ENCODE assay signal across 8 cellular contexts in genomic region chr6:41942045-41942851, GRCh38. TPM values are rescaled to one million over a fixed set of nuclear protein-coding genes. Genes with fewer than 3 reads are reported as not detected.
A peak's percentile ranks its signal among the peaks of the same experiment; 100 is the strongest.
DNase-seq lines count a peak whose midpoint lies in the region; ATAC-seq and TF ChIP-seq lines count a peak whose summit lies in the region.

No MANE protein-coding gene starts in this region.

- no peaks in the 10 kb centered on the region for H3K27me3 ChIP-seq in CD8-positive, alpha-beta T cell (ENCODE audit: insufficient read depth, low read length)
- H3K27me3 ChIP-seq in iPS DF 6.9 (ENCODE audit: control insufficient read depth, insufficient read depth, low read length): no peaks in the 10 kb centered on the region

- no peaks in the 10 kb centered on the region for H3K9me3 Mint-ChIP-seq in CD8-positive, alpha-beta T cell
- no peaks in the 10 kb centered on the region for H3K9me3 Mint-ChIP-seq in activated T-helper 1 cell treated with anti-CD3 and anti-CD28 coated beads, Interleukin-12 subunit alpha, Interleukin-12 subunit beta, Interleukin-2, Interleukin-4 antibody, amounts not matched to agents 30 ng/mL and 10 ng/mL and 1 ng/mL, durations not matched to agents 14 hours and 24 hours and 36 hours

- ATAC-seq in CD8-positive, alpha-beta T cell: peak; percentile 32
- ATAC-seq in HG03066 (IDR thresholded peaks at IDR 0.05; ENCODE audit: low read depth, unreplicated experiment) (peak; percentile 6), HG02981 (IDR thresholded peaks at IDR 0.05; ENCODE audit: unreplicated experiment) (no peak)

- H3K36me3 Mint-ChIP-seq in CD8-positive, alpha-beta T cell: peaks cover 22% of the 10 kb centered on the region
- peaks cover 25% of the 10 kb centered on the region for H3K36me3 Mint-ChIP-seq in activated T-helper 1 cell treated with anti-CD3 and anti-CD28 coated beads, Interleukin-12 subunit alpha, Interleukin-12 subunit beta, Interleukin-2, Interleukin-4 antibody, amounts not matched to agents 30 ng/mL and 10 ng/mL and 1 ng/mL, durations not matched to agents 14 hours and 24 hours and 36 hours (ENCODE audit: low read depth)

- no peaks in the 10 kb centered on the region for H3K36me3 ChIP-seq in CD8-positive, alpha-beta T cell (ENCODE audit: insufficient read depth, low read length)
- H3K36me3 ChIP-seq in iPS DF 6.9 (ENCODE audit: control insufficient read depth, insufficient read depth, low read length): no peaks in the 10 kb centered on the region

- H3K9me3 ChIP-seq in CD8-positive, alpha-beta T cell (ENCODE audit: low read length): no peaks in the 10 kb centered on the region
- H3K9me3 ChIP-seq in iPS DF 6.9 (ENCODE audit: control insufficient read depth, insufficient read depth, low read length): no peaks in the 10 kb centered on the region

- CTCF ChIA-PET in CD8-positive, alpha-beta T cell (lab: Charles Lee): interaction anchor here (0.8 to 10.7 kb wide), 4 partner anchors 8 to 103 kb away, joined by 3 to 184 read pairs (median 5); partner anchors contain the start of genes BYSL, MED20 and TAF8

- no peak for TF ChIP-seq CTCF in CD8-positive, alpha-beta T cell (IDR thresholded peaks at IDR 0.05)
- TF ChIP-seq CTCF in GM10266 (IDR thresholded peaks at IDR 0.05; ENCODE audit: control insufficient read depth, insufficient read depth, low read depth, missing control alignments): no peak

- H3K27me3 Mint-ChIP-seq in CD8-positive, alpha-beta T cell (ENCODE audit: low read depth): no peaks in the 10 kb centered on the region
- H3K27me3 Mint-ChIP-seq in activated T-helper 1 cell treated with anti-CD3 and anti-CD28 coated beads, Interleukin-12 subunit alpha, Interleukin-12 subunit beta, Interleukin-2, Interleukin-4 antibody, amounts not matched to agents 30 ng/mL and 10 ng/mL and 1 ng/mL, durations not matched to agents 14 hours and 24 hours and 36 hours (ENCODE audit: insufficient read depth): no peaks in the 10 kb centered on the region

- peaks cover 59% of the 10 kb centered on the region for H3K4me1 Mint-ChIP-seq in CD8-positive, alpha-beta T cell (ENCODE audit: low read depth)
- peaks cover 37% of the 10 kb centered on the region for H3K4me1 Mint-ChIP-seq in activated T-helper 1 cell treated with anti-CD3 and anti-CD28 coated beads, Interleukin-12 subunit alpha, Interleukin-12 subunit beta, Interleukin-2, Interleukin-4 antibody, amounts not matched to agents 30 ng/mL and 10 ng/mL and 1 ng/mL, durations not matched to agents 14 hours and 24 hours and 36 hours (ENCODE audit: low read depth)

- peak in 2 of 7 experiments; percentile 37 to 40 for DNase-seq in CD8-positive, alpha-beta T cell
- DNase-seq in activated T-helper 1 cell treated with anti-CD3 and anti-CD28 coated beads, Interleukin-12 subunit alpha, Interleukin-12 subunit beta, Interleukin-2, Interleukin-4 antibody, amounts not matched to agents 30 ng/mL and 10 ng/mL and 1 ng/mL, durations not matched to agents 14 hours and 24 hours and 36 hours (ENCODE audit: low spot score): no peak
- DNase-seq in iPS DF 6.9 (ENCODE audit: low read depth, low spot score) (no peak), NCI-H524 (lab: John Stamatoyannopoulos, UW) (no peak), GM10266 (ENCODE audit: extremely low spot score) (no peak)
- peak; percentile 54 for DNase-seq in stimulated activated CD8-positive, alpha-beta memory T cell treated with anti-CD3 and anti-CD28 coated beads, Interleukin-4, amount 100 ng/mL, for 48 hours

- peak overlapping the region; percentile 88 for H3K27ac Mint-ChIP-seq in CD8-positive, alpha-beta T cell
- H3K27ac Mint-ChIP-seq in activated T-helper 1 cell treated with anti-CD3 and anti-CD28 coated beads, Interleukin-12 subunit alpha, Interleukin-12 subunit beta, Interleukin-2, Interleukin-4 antibody, amounts not matched to agents 30 ng/mL and 10 ng/mL and 1 ng/mL, durations not matched to agents 14 hours and 24 hours and 36 hours: peak overlapping the region; percentile 90

- no CpG with 5 or more reads among the region's 21 CpGs for WGBS in iPS DF 6.9 (ENCODE audit: insufficient coverage, insufficient read length)

- peak overlapping the region; percentile 45 for H3K27ac ChIP-seq in CD8-positive, alpha-beta T cell (ENCODE audit: low read depth, low read length)
- no peak overlapping the region for H3K27ac ChIP-seq in iPS DF 6.9 (ENCODE audit: low read length)

- POLR2A ChIA-PET in CD8-positive, alpha-beta T cell (lab: Charles Lee): interaction anchor here (0.7 to 8.6 kb wide), 7 partner anchors 49 to 125 kb away, joined by 3 to 58 read pairs (median 3); partner anchors contain the start of gene TAF8

- H3K4me3 Mint-ChIP-seq in CD8-positive, alpha-beta T cell: peak overlapping the region; percentile 84
- peak overlapping the region; percentile 86 for H3K4me3 Mint-ChIP-seq in activated T-helper 1 cell treated with anti-CD3 and anti-CD28 coated beads, Interleukin-12 subunit alpha, Interleukin-12 subunit beta, Interleukin-2, Interleukin-4 antibody, amounts not matched to agents 30 ng/mL and 10 ng/mL and 1 ng/mL, durations not matched to agents 14 hours and 24 hours and 36 hours

- peaks cover 56% of the 10 kb centered on the region for H3K4me1 ChIP-seq in CD8-positive, alpha-beta T cell (ENCODE audit: insufficient read depth, low read length)
- peaks cover 14% of the 10 kb centered on the region for H3K4me1 ChIP-seq in iPS DF 6.9 (ENCODE audit: control insufficient read depth, insufficient read depth, low read length)

- intact Hi-C loops in CD8-positive, alpha-beta T cell (cut with DNase I, micrococcal nuclease): loop anchor here (1.0 to 5.0 kb wide), 3 partner anchors 19 to 97 kb away; no protein-coding TSS in a partner anchor
- intact Hi-C loops in activated T-helper 1 cell treated with anti-CD3 and anti-CD28 coated beads, Interleukin-12 subunit alpha, Interleukin-12 subunit beta, Interleukin-2, Interleukin-4 antibody, amounts not matched to agents 30 ng/mL and 10 ng/mL and 1 ng/mL, durations not matched to agents 14 hours and 24 hours and 36 hours (cut with micrococcal nuclease): loop anchor here (1.0 to 5.0 kb wide), 3 partner anchors 16 to 870 kb away; partner anchors contain the start of genes NFYA and OARD1

- H3K4me3 ChIP-seq in CD8-positive, alpha-beta T cell (ENCODE audit: low read depth, low read length): peak overlapping the region; percentile 51
- H3K4me3 ChIP-seq in iPS DF 6.9 (ENCODE audit: low read length): peak overlapping the region; percentile 71

RNA-seq across cellular contexts. Expression of gene CCND3, which starts 0.6 kb away (rescaled TPM):
- 100 to 1,000 TPM; 129 to 135 TPM for total RNA-seq in CD8-positive, alpha-beta T cell
- 351 and 356 TPM in 2 replicates for total RNA-seq in activated T-helper 1 cell treated with anti-CD3 and anti-CD28 coated beads, Interleukin-12 subunit alpha, Interleukin-12 subunit beta, Interleukin-2, Interleukin-4 antibody, amounts not matched to agents 30 ng/mL and 10 ng/mL and 1 ng/mL, durations not matched to agents 14 hours and 24 hours and 36 hours

RNA-seq across cellular contexts. Expression of gene BYSL, which starts 20.9 kb away (rescaled TPM):
- 1 to 10 TPM; 3.2 to 6.2 TPM for total RNA-seq in CD8-positive, alpha-beta T cell
- total RNA-seq in activated T-helper 1 cell treated with anti-CD3 and anti-CD28 coated beads, Interleukin-12 subunit alpha, Interleukin-12 subunit beta, Interleukin-2, Interleukin-4 antibody, amounts not matched to agents 30 ng/mL and 10 ng/mL and 1 ng/mL, durations not matched to agents 14 hours and 24 hours and 36 hours: 82.9 and 88.5 TPM in 2 replicates

RNA-seq across cellular contexts. Expression of gene MED20, which starts 21.3 kb away (rescaled TPM):
- 1 to 10 TPM; 1.8 TPM for total RNA-seq in CD8-positive, alpha-beta T cell
- total RNA-seq in activated T-helper 1 cell treated with anti-CD3 and anti-CD28 coated beads, Interleukin-12 subunit alpha, Interleukin-12 subunit beta, Interleukin-2, Interleukin-4 antibody, amounts not matched to agents 30 ng/mL and 10 ng/mL and 1 ng/mL, durations not matched to agents 14 hours and 24 hours and 36 hours: 19.0 and 23.8 TPM in 2 replicates

RNA-seq across cellular contexts. Expression of gene USP49, which starts 47.1 kb away (rescaled TPM):
- total RNA-seq in CD8-positive, alpha-beta T cell: 1 to 10 TPM; 1.6 to 1.8 TPM
- total RNA-seq in activated T-helper 1 cell treated with anti-CD3 and anti-CD28 coated beads, Interleukin-12 subunit alpha, Interleukin-12 subunit beta, Interleukin-2, Interleukin-4 antibody, amounts not matched to agents 30 ng/mL and 10 ng/mL and 1 ng/mL, durations not matched to agents 14 hours and 24 hours and 36 hours: 4.8 and 5.3 TPM in 2 replicates

Comparison
In these comparisons a context has a peak if more than half of its experiments do, and no peak if none do; other contexts are left out.
1. RNA of gene BYSL, which starts 20.9 kb away (total RNA-seq): 82.9 to 88.5 TPM in activated T-helper 1 cell treated with anti-CD3 and anti-CD28 coated beads, Interleukin-12 subunit alpha, Interleukin-12 subunit beta, Interleukin-2, Interleukin-4 antibody, amounts not matched to agents 30 ng/mL and 10 ng/mL and 1 ng/mL, durations not matched to agents 14 hours and 24 hours and 36 hours; 3.2 to 6.2 TPM in CD8-positive, alpha-beta T cell; every median in the first group is over 10 times any median in the second.